In genomic region chr10:96830511-96831199, GRCh38 we compare ENCODE assay signal across 8 cellular contexts. TPM values are rescaled to one million over a fixed set of nuclear protein-coding genes. Genes with fewer than 3 reads are reported as not detected.
DNase-seq lines count a peak whose midpoint lies in the region; ATAC-seq and TF ChIP-seq lines count a peak whose summit lies in the region.

No MANE protein-coding gene starts in this region.

- H3K4me1 Mint-ChIP-seq in activated T-helper 1 cell treated with anti-CD3 and anti-CD28 coated beads, Interleukin-12 subunit alpha, Interleukin-12 subunit beta, Interleukin-2, Interleukin-4 antibody, amounts not matched to agents 30 ng/mL and 10 ng/mL and 1 ng/mL, durations not matched to agents 14 hours and 24 hours and 36 hours (ENCODE audit: low read depth) = peaks cover 42% of the 10 kb centered on the region

- peak overlapping the region; percentile 79 for H3K4me2 ChIP-seq in PC-3 (ENCODE audit: low read length)

- POLR2A ChIA-PET in PC-3 (lab: Charles Lee; ENCODE audit: unreplicated experiment) = no interaction called here

- H3K27me3 Mint-ChIP-seq in activated T-helper 1 cell treated with anti-CD3 and anti-CD28 coated beads, Interleukin-12 subunit alpha, Interleukin-12 subunit beta, Interleukin-2, Interleukin-4 antibody, amounts not matched to agents 30 ng/mL and 10 ng/mL and 1 ng/mL, durations not matched to agents 14 hours and 24 hours and 36 hours (ENCODE audit: insufficient read depth) = peaks cover 2% of the 10 kb centered on the region

- no peaks in the 10 kb centered on the region for H3K27me3 ChIP-seq in PC-3 (ENCODE audit: low read length)
- H3K27me3 ChIP-seq in foreskin keratinocyte = no peaks in the 10 kb centered on the region
- no peaks in the 10 kb centered on the region for H3K27me3 ChIP-seq in prostate gland (replicated peaks; ENCODE audit: insufficient read depth)

- H4K20me1 ChIP-seq in PC-3 (ENCODE audit: low read length) = peaks cover 15% of the 10 kb centered on the region; the same call in 1 of the 2 replicates

- intact Hi-C loops in PC-3 (cut with micrococcal nuclease) (loop anchor here (1.0 to 5.0 kb wide), 4 partner anchors 65 to 434 kb away; partner anchors contain the start of gene PIK3AP1), prostate gland (cut with DNase I) (loop anchor here (5.0 kb wide), 1 partner anchor 433 kb away; no protein-coding TSS in a partner anchor)
- intact Hi-C loops in activated T-helper 1 cell treated with anti-CD3 and anti-CD28 coated beads, Interleukin-12 subunit alpha, Interleukin-12 subunit beta, Interleukin-2, Interleukin-4 antibody, amounts not matched to agents 30 ng/mL and 10 ng/mL and 1 ng/mL, durations not matched to agents 14 hours and 24 hours and 36 hours (cut with micrococcal nuclease) = loop anchor here (1.0 to 10.0 kb wide), 18 partner anchors 41 to 907 kb away; partner anchors contain the start of genes ARHGAP19, CCNJ, MMS19 and PI4K2A

- H3K36me3 Mint-ChIP-seq in activated T-helper 1 cell treated with anti-CD3 and anti-CD28 coated beads, Interleukin-12 subunit alpha, Interleukin-12 subunit beta, Interleukin-2, Interleukin-4 antibody, amounts not matched to agents 30 ng/mL and 10 ng/mL and 1 ng/mL, durations not matched to agents 14 hours and 24 hours and 36 hours (ENCODE audit: low read depth) = peaks cover 8% of the 10 kb centered on the region

- TF ChIP-seq POLR2A in prostate gland (IDR thresholded peaks at IDR 0.05) = no peak

- no TSS peak for BruUV-seq in PC-3 (replicated peaks; lab: Mats Ljungman, UMichigan)

- CTCF ChIA-PET in PC-3 (lab: Charles Lee) = no interaction called here

- peaks cover 21% of the 10 kb centered on the region for H3K4me1 ChIP-seq in PC-3 (ENCODE audit: insufficient read depth, low read length)
- peaks cover 10% of the 10 kb centered on the region for H3K4me1 ChIP-seq in foreskin keratinocyte
- H3K4me1 ChIP-seq in prostate gland (replicated peaks) = no peaks in the 10 kb centered on the region

- no peaks in the 10 kb centered on the region for H3K9me3 ChIP-seq in PC-3 (ENCODE audit: low read length)
- H3K9me3 ChIP-seq in prostate gland = no peaks in the 10 kb centered on the region

- H3K27ac Mint-ChIP-seq in activated T-helper 1 cell treated with anti-CD3 and anti-CD28 coated beads, Interleukin-12 subunit alpha, Interleukin-12 subunit beta, Interleukin-2, Interleukin-4 antibody, amounts not matched to agents 30 ng/mL and 10 ng/mL and 1 ng/mL, durations not matched to agents 14 hours and 24 hours and 36 hours = peak overlapping the region; percentile 80

- peaks cover 29% of the 10 kb centered on the region for H3K79me2 ChIP-seq in PC-3 (ENCODE audit: low read length)

- H3K27ac ChIP-seq in PC-3 (ENCODE audit: low read length) (no peak overlapping the region), foreskin keratinocyte (peak overlapping the region; percentile 27), prostate gland (peak overlapping the region in 1 of 2 donors; percentile 35)

- H3F3A ChIP-seq in PC-3 (ENCODE audit: low read length, unreplicated experiment) = no peaks in the 10 kb centered on the region

- no peaks in the 10 kb centered on the region for H3K9me2 ChIP-seq in PC-3 (replicated peaks; ENCODE audit: low read length)

- WGBS in prostate gland = 36% methylated on average over 17 of the region's 17 CpGs

- H3K4me3 Mint-ChIP-seq in activated T-helper 1 cell treated with anti-CD3 and anti-CD28 coated beads, Interleukin-12 subunit alpha, Interleukin-12 subunit beta, Interleukin-2, Interleukin-4 antibody, amounts not matched to agents 30 ng/mL and 10 ng/mL and 1 ng/mL, durations not matched to agents 14 hours and 24 hours and 36 hours = peak overlapping the region; percentile 67

- H3K9ac ChIP-seq in PC-3 (ENCODE audit: low read length) = no peak overlapping the region

- DNase-seq in Caki2 (ENCODE audit: low read depth) (peak; percentile 55), HPDE6-E6E7 (ENCODE audit: extremely low spot score) (peak; percentile 53), PC-3 (peak; percentile 81), foreskin keratinocyte (peak; percentile 30 to 59), prostate gland (ENCODE audit: low spot score) (peak; percentile 69), ureter (ENCODE audit: low spot score) (peak; percentile 76)
- DNase-seq in activated T-helper 1 cell treated with anti-CD3 and anti-CD28 coated beads, Interleukin-12 subunit alpha, Interleukin-12 subunit beta, Interleukin-2, Interleukin-4 antibody, amounts not matched to agents 30 ng/mL and 10 ng/mL and 1 ng/mL, durations not matched to agents 14 hours and 24 hours and 36 hours (ENCODE audit: low spot score) = peak; percentile 75

- ATAC-seq in PC-3 (no peak), foreskin keratinocyte (no peak), HG03039 (IDR thresholded peaks at IDR 0.05; ENCODE audit: unreplicated experiment) (no peak)

- H3K36me3 ChIP-seq in PC-3 (ENCODE audit: low read depth, low read length) = no peaks in the 10 kb centered on the region
- no peaks in the 10 kb centered on the region for H3K36me3 ChIP-seq in prostate gland

- TF ChIP-seq CTCF in PC-3 (conservative IDR thresholded peaks at IDR 0.05; ENCODE audit: low read depth, low read length) (peak; percentile 82), foreskin keratinocyte (conservative IDR thresholded peaks at IDR 0.05) (peak; percentile 89), prostate gland (IDR thresholded peaks at IDR 0.05) (peak; percentile 74 to 88 (median 84))

- H3K4me3 ChIP-seq in PC-3 (ENCODE audit: low read length) (peak overlapping the region; percentile 77; the same call in 1 of the 2 replicates), prostate gland (no peak overlapping the region)

- in situ Hi-C loops in Caki2 (cut with HindIII; ENCODE audit: low pct_unique_long_range_greater_than_20kb, low sequenced_read_pairs) = no loop called here

- H2AFZ ChIP-seq in PC-3 (ENCODE audit: low read length) = peak overlapping the region; percentile 84

- no peaks in the 10 kb centered on the region for H3K9me3 Mint-ChIP-seq in activated T-helper 1 cell treated with anti-CD3 and anti-CD28 coated beads, Interleukin-12 subunit alpha, Interleukin-12 subunit beta, Interleukin-2, Interleukin-4 antibody, amounts not matched to agents 30 ng/mL and 10 ng/mL and 1 ng/mL, durations not matched to agents 14 hours and 24 hours and 36 hours

RNA-seq across cellular contexts. Expression of gene LCOR, which starts 1.4 kb away (rescaled TPM):
- 5.8 and 9.7 TPM in 2 replicates for total RNA-seq in Caki2 (2014; rRNA removed; shearing (Covaris generic); ENCODE audit: low replicate concordance)
- total RNA-seq in PC-3 (2014; rRNA removed) (10.5 and 21.0 TPM in 2 replicates), foreskin keratinocyte (19.4 and 19.9 TPM in 2 replicates), prostate gland (10 to 100 TPM; 32.8 to 40.0 TPM), ureter (88.7 TPM)
- total RNA-seq in activated T-helper 1 cell treated with anti-CD3 and anti-CD28 coated beads, Interleukin-12 subunit alpha, Interleukin-12 subunit beta, Interleukin-2, Interleukin-4 antibody, amounts not matched to agents 30 ng/mL and 10 ng/mL and 1 ng/mL, durations not matched to agents 14 hours and 24 hours and 36 hours = 26.2 and 31.9 TPM in 2 replicates
- polyA plus RNA-seq in foreskin keratinocyte = 1.8 and 2.4 TPM in 2 replicates
